6 cellular contexts compared by ENCODE assay signal in genomic region chr5:170833981-170834380, GRCh38. TPM values are rescaled to one million over a fixed set of nuclear protein-coding genes. Genes with fewer than 3 reads are reported as not detected.
"Had no signal": no experiment of that assay in that cellular context is flagged by ENCODE, and none has a peak within 500 bp of the region (broad histone marks: within the 10 kb centered on the region; RNA-seq: fewer than 3 reads in every experiment).

No MANE protein-coding gene starts in this region.

RNA-seq across cellular contexts. Expression of gene RANBP17, which starts 27.8 kb away (rescaled TPM):
- polyA plus RNA-seq: naive thymus-derived CD4-positive, alpha-beta T cell had no signal

RNA-seq across cellular contexts. Expression of gene GABRP, which starts 50.5 kb away (rescaled TPM):
- total RNA-seq: naive thymus-derived CD4-positive, alpha-beta T cell; natural killer cell treated with Interleukin-12 subunit alpha and Interleukin-12 subunit beta and Interleukin-15 and Interleukin-18, amount 100 ng/mL, for 72 hours; neural crest cell; osteocyte; testis; upper lobe of right lung had no signal
- polyA plus RNA-seq: naive thymus-derived CD4-positive, alpha-beta T cell had no signal
